In genomic region chr19:48319647-48320537, GRCh38 we compare ENCODE assay signal across 8 cellular contexts. TPM values are rescaled to one million over a fixed set of nuclear protein-coding genes. Genes with fewer than 3 reads are reported as not detected.
A peak's percentile ranks its signal among the peaks of the same experiment; 100 is the strongest.
DNase-seq lines count a peak whose midpoint lies in the region; ATAC-seq and TF ChIP-seq lines count a peak whose summit lies in the region.

No MANE protein-coding gene starts in this region.

- H3K27me3 ChIP-seq in ACC112 (ENCODE audit: insufficient read depth, low read length) (no peaks in the 10 kb centered on the region), colonic mucosa (no peaks in the 10 kb centered on the region)

- H3K4me3 ChIP-seq in ACC112 (ENCODE audit: low read depth, low read length) (no peak overlapping the region), colonic mucosa (no peak overlapping the region)

- DNase-seq in GM20000 (ENCODE audit: low spot score) (peak; percentile 67), NCI-H345 (lab: John Stamatoyannopoulos, UW) (peak; percentile 60), colonic mucosa (peak; percentile 92), left lobe of liver (ENCODE audit: low spot score) (peak; percentile 78)
- DNase-seq in activated CD4-positive, alpha-beta T cell treated with anti-CD3 and anti-CD28 coated beads for 4 hours, result peak; percentile 73 to 83
- peak; percentile 64 to 77 for DNase-seq in stimulated activated CD4-positive, alpha-beta T cell treated with anti-CD3 and anti-CD28 coated beads, Interleukin-4, amount 100 ng/mL, for 4 hours

- H3K27ac ChIP-seq in ACC112 (ENCODE audit: low read depth, low read length), result no peak overlapping the region
- peak overlapping the region; percentile 95 for H3K27ac ChIP-seq in colonic mucosa

- H3K9ac ChIP-seq in colonic mucosa (ENCODE audit: low read depth in 2 of 2, low read length in 2 of 2), result peak overlapping the region in 1 of 2 donors; percentile 46

- TF ChIP-seq CTCF in GM20000 (IDR thresholded peaks at IDR 0.05; ENCODE audit: extremely low read depth, missing control alignments), result peak; percentile 60
- peak; percentile 82 for TF ChIP-seq CTCF in colonic mucosa (IDR thresholded peaks at IDR 0.05)

- intact Hi-C loops in colonic mucosa (cut with DNase I), result loop anchor here (10.0 kb wide), 3 partner anchors 75 to 295 kb away; partner anchors contain the start of genes FAM83E, GRIN2D, KDELR1 and RPL18

- H3K79me2 ChIP-seq in ACC112 (ENCODE audit: control insufficient read depth, insufficient read depth, low read length, unreplicated experiment), result no peaks in the 10 kb centered on the region

- H3K4me1 ChIP-seq in ACC112 (ENCODE audit: control insufficient read depth, insufficient read depth, low read length, unreplicated experiment), result peaks cover 19% of the 10 kb centered on the region
- peaks cover 7% of the 10 kb centered on the region for H3K4me1 ChIP-seq in colonic mucosa

- peak; percentile 56 for ATAC-seq in left lobe of liver
- no peak for ATAC-seq in GM18858 (IDR thresholded peaks at IDR 0.05; ENCODE audit: unreplicated experiment)

- peak overlapping the region; percentile 42 for H2AFZ ChIP-seq in ACC112 (ENCODE audit: low read length, unreplicated experiment)

- no peaks in the 10 kb centered on the region for H3K9me3 ChIP-seq in colonic mucosa

- H3K36me3 ChIP-seq in ACC112 (ENCODE audit: insufficient read depth, low read length) (no peaks in the 10 kb centered on the region), colonic mucosa (no peaks in the 10 kb centered on the region)

RNA-seq across cellular contexts. Expression of gene EMP3, which starts 5.5 kb away (rescaled TPM):
- 10 to 100 TPM; 11.6 to 29.4 TPM for total RNA-seq in colonic mucosa
- total RNA-seq in left lobe of liver, result 6.7 TPM

RNA-seq across cellular contexts. Expression of gene TMEM143, which starts 43.8 kb away (rescaled TPM):
- total RNA-seq in colonic mucosa, result 10 to 100 TPM in 1 of 2 donors, 1 to 10 TPM in 1; 8.9 to 18.2 TPM
- 19.0 TPM for total RNA-seq in left lobe of liver

RNA-seq across cellular contexts. Expression of gene SYNGR4, which starts 44.3 kb away (rescaled TPM):
- not detected for total RNA-seq in colonic mucosa
- total RNA-seq in left lobe of liver, result not detected

RNA-seq across cellular contexts. Expression of gene ZNF114, which starts 50.0 kb away (rescaled TPM):
- total RNA-seq in colonic mucosa (under 1 TPM in 1 of 2 donors, not detected in 1; 0.21 TPM), left lobe of liver (not detected)
